ENCODE assay signal across 8 cellular contexts in genomic region chr1:26921462-26922200, GRCh38. TPM values are rescaled to one million over a fixed set of nuclear protein-coding genes. Genes with fewer than 3 reads are reported as not detected.
DNase-seq lines count a peak whose midpoint lies in the region; ATAC-seq lines count a peak whose summit lies in the region.

NUDC (plus strand) TSS chr1:26921743; CDS start chr1:26921849, 106 bp downstream.

- intact Hi-C loops in aorta (cut with DNase I), result no loop called here

- no peaks in the 10 kb centered on the region for H3K27me3 ChIP-seq in rectal smooth muscle tissue (ENCODE audit: control insufficient read depth, insufficient read depth, low read length)
- H3K27me3 ChIP-seq in aorta (ENCODE audit: control insufficient read depth in 1 of 2, insufficient read depth in 2 of 2, low read length in 1 of 2), result no peaks in the 10 kb centered on the region

- WGBS in aorta, 2 donors, result 0 to 1% methylated on average over 69 to 74 of the region's 74 CpGs

- peak within 1 kb of the TSS; percentile 92 for H3K4me3 ChIP-seq in rectal smooth muscle tissue (ENCODE audit: low read length)
- H3K4me3 ChIP-seq in aorta (ENCODE audit: low read length in 2 of 2), result peak within 1 kb of the TSS; percentile 66 to 83

- DNase-seq in NCI-H2081 (lab: John Stamatoyannopoulos, UW) (peak; percentile 90 to 95), T1000 (lab: John Stamatoyannopoulos, UW) (peak; percentile 96), astrocyte of the hippocampus (ENCODE audit: low read depth, low spot score) (peak; percentile 99), hepatic stellate cell (ENCODE audit: low spot score) (peak; percentile 97), aorta (peak; percentile 98 to 99)

- H3K36me3 ChIP-seq in rectal smooth muscle tissue (ENCODE audit: control insufficient read depth, insufficient read depth, low read length) (peaks cover 7% of the 10 kb centered on the region), aorta (ENCODE audit: control insufficient read depth in 1 of 2, insufficient read depth in 2 of 2, low read length in 1 of 2) (no peaks in the 10 kb centered on the region)

- ATAC-seq in GM18508 (IDR thresholded peaks at IDR 0.05; ENCODE audit: insufficient read depth, unreplicated experiment) (peak; percentile 85), HG03025 (IDR thresholded peaks at IDR 0.05; ENCODE audit: low FRiP score, unreplicated experiment) (peak; percentile 90), aorta (ENCODE audit: low FRiP score) (peak; percentile 99)

- H3K9me3 ChIP-seq in aorta (ENCODE audit: control insufficient read depth, low read length), result no peaks in the 10 kb centered on the region

- H3K27ac ChIP-seq in rectal smooth muscle tissue (ENCODE audit: low read depth, low read length) (peak within 1 kb of the TSS; percentile 88), aorta (ENCODE audit: low read depth in 1 of 2, low read length in 2 of 2) (peak within 1 kb of the TSS in 1 of 2 donors; percentile 71)

- H3K4me1 ChIP-seq in rectal smooth muscle tissue (ENCODE audit: control insufficient read depth, insufficient read depth, low read length) (peaks cover 11% of the 10 kb centered on the region), aorta (ENCODE audit: control insufficient read depth in 1 of 2, insufficient read depth in 2 of 2, low read length in 2 of 2) (peaks cover 0 to 5% of the 10 kb centered on the region in 2 donors)

- H3K9ac ChIP-seq in rectal smooth muscle tissue (ENCODE audit: low read length), result peak within 1 kb of the TSS; percentile 69

RNA-seq across cellular contexts. Expression of gene NUDC, which starts in this region (rescaled TPM):
- total RNA-seq in aorta, result 10 to 100 TPM; 44.9 to 49.9 TPM
- 10 to 100 TPM; 62.7 to 79.8 TPM for polyA plus RNA-seq in aorta
